ENCODE assay signal across 9 cellular contexts in genomic region chr5:139808481-139809330, GRCh38. TPM values are rescaled to one million over a fixed set of nuclear protein-coding genes. Genes with fewer than 3 reads are reported as not detected.
A peak's percentile ranks its signal among the peaks of the same experiment; 100 is the strongest.
DNase-seq lines count a peak whose midpoint lies in the region; ATAC-seq and TF ChIP-seq lines count a peak whose summit lies in the region.
"Had no signal": no experiment of that assay in that cellular context is flagged by ENCODE, and none has a peak within 500 bp of the region (broad histone marks: within the 10 kb centered on the region; RNA-seq: fewer than 3 reads in every experiment).

No MANE protein-coding gene starts in this region.

- no peaks in the 10 kb centered on the region for H3K36me3 Mint-ChIP-seq in stimulated activated memory B cell treated with anti-CD40 and anti-IgM and Interleukin-4, amounts not matched to agents 10 μg/mL and 1 μg/mL and 100 μg/mL, for 72 hours

- no peak overlapping the region for H3K27ac Mint-ChIP-seq in stimulated activated memory B cell treated with anti-CD40 and anti-IgM and Interleukin-4, amounts not matched to agents 10 μg/mL and 1 μg/mL and 100 μg/mL, for 72 hours
- H3K27ac Mint-ChIP-seq: dendritic cell treated with granulocyte-macrophage colony-stimulating factor and Interleukin-4, amounts not matched to agents 40 ng/mL and 50 ng/mL, for 4 days had no signal

- no peaks in the 10 kb centered on the region for H3K9me3 Mint-ChIP-seq in stimulated activated memory B cell treated with anti-CD40 and anti-IgM and Interleukin-4, amounts not matched to agents 10 μg/mL and 1 μg/mL and 100 μg/mL, for 72 hours
- H3K9me3 Mint-ChIP-seq: dendritic cell treated with granulocyte-macrophage colony-stimulating factor and Interleukin-4, amounts not matched to agents 40 ng/mL and 50 ng/mL, for 4 days had no signal

- H3K27ac ChIP-seq in foreskin keratinocyte: no peak overlapping the region

- ATAC-seq in SK-N-SH treated with all-trans-retinoic acid at 6 μM for 48 hours (peak; percentile 80), foreskin keratinocyte (peak; percentile 83)
- ATAC-seq in stimulated activated memory B cell treated with anti-CD40 and anti-IgM and Interleukin-4, amounts not matched to agents 10 μg/mL and 1 μg/mL and 100 μg/mL, for 72 hours: no peak

- H3K27me3 Mint-ChIP-seq in stimulated activated memory B cell treated with anti-CD40 and anti-IgM and Interleukin-4, amounts not matched to agents 10 μg/mL and 1 μg/mL and 100 μg/mL, for 72 hours: peaks cover 79% of the 10 kb centered on the region

- H3K4me3 Mint-ChIP-seq in stimulated activated memory B cell treated with anti-CD40 and anti-IgM and Interleukin-4, amounts not matched to agents 10 μg/mL and 1 μg/mL and 100 μg/mL, for 72 hours: no peak overlapping the region
- H3K4me3 Mint-ChIP-seq: dendritic cell treated with granulocyte-macrophage colony-stimulating factor and Interleukin-4, amounts not matched to agents 40 ng/mL and 50 ng/mL, for 4 days had no signal

- peak; percentile 59 for DNase-seq in activated CD4-positive, alpha-beta T cell treated with anti-CD3 and anti-CD28 coated beads for 48 hours
- DNase-seq in activated CD4-positive, alpha-beta T cell treated with anti-CD3 and anti-CD28 coated beads, Interleukin-2, amount 50 U/mL, for 1 hour: no peak
- peak in 1 of 2 donors; percentile 15 for DNase-seq in foreskin keratinocyte
- DNase-seq in stimulated activated CD8-positive, alpha-beta memory T cell treated with anti-CD3 and anti-CD28 coated beads, Interleukin-4, amount 100 ng/mL, for 24 hours (ENCODE audit: low read depth): peak; percentile 12
- DNase-seq in NCI-H2081 (lab: John Stamatoyannopoulos, UW): no peak
- DNase-seq in NCI-H1417 (lab: John Stamatoyannopoulos, UW): no peak

- H3K27me3 ChIP-seq in foreskin keratinocyte: no peaks in the 10 kb centered on the region

- no peaks in the 10 kb centered on the region for H3K4me1 Mint-ChIP-seq in stimulated activated memory B cell treated with anti-CD40 and anti-IgM and Interleukin-4, amounts not matched to agents 10 μg/mL and 1 μg/mL and 100 μg/mL, for 72 hours

- no peak for TF ChIP-seq CTCF in foreskin keratinocyte (conservative IDR thresholded peaks at IDR 0.05)

- no peaks in the 10 kb centered on the region for H3K4me1 ChIP-seq in foreskin keratinocyte

TF ChIP-seq in SK-N-SH treated with all-trans-retinoic acid at 6 μM for 48 hours, 23 proteins besides CTCF, POLR2A, EP300 and RAD21:
- TF ChIP-seq ZFP30 (CRISPR knock-in tag; IDR thresholded peaks at IDR 0.05): no peak
- no peak for TF ChIP-seq TOX (CRISPR knock-in tag; IDR thresholded peaks at IDR 0.05; ENCODE audit: borderline replicate concordance)
- TF ChIP-seq TCF4 (CRISPR knock-in tag; IDR thresholded peaks at IDR 0.05; ENCODE audit: borderline replicate concordance): no peak
- TF ChIP-seq, protein P1, sequence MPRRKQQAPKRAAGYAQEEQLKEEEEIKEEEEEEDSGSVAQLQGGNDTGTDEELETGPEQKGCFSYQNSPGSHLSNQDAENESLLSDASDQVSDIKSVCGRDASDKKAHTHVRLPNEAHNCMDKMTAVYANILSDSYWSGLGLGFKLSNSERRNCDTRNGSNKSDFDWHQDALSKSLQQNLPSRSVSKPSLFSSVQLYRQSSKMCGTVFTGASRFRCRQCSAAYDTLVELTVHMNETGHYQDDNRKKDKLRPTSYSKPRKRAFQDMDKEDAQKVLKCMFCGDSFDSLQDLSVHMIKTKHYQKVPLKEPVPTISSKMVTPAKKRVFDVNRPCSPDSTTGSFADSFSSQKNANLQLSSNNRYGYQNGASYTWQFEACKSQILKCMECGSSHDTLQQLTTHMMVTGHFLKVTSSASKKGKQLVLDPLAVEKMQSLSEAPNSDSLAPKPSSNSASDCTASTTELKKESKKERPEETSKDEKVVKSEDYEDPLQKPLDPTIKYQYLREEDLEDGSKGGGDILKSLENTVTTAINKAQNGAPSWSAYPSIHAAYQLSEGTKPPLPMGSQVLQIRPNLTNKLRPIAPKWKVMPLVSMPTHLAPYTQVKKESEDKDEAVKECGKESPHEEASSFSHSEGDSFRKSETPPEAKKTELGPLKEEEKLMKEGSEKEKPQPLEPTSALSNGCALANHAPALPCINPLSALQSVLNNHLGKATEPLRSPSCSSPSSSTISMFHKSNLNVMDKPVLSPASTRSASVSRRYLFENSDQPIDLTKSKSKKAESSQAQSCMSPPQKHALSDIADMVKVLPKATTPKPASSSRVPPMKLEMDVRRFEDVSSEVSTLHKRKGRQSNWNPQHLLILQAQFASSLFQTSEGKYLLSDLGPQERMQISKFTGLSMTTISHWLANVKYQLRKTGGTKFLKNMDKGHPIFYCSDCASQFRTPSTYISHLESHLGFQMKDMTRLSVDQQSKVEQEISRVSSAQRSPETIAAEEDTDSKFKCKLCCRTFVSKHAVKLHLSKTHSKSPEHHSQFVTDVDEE (CRISPR knock-in tag; IDR thresholded peaks at IDR 0.05): no peak
- TF ChIP-seq ZC3H10 (CRISPR knock-in tag; IDR thresholded peaks at IDR 0.05): no peak
- TF ChIP-seq RARB (CRISPR knock-in tag; IDR thresholded peaks at IDR 0.05): no peak
- TF ChIP-seq ZNF8 (CRISPR knock-in tag; IDR thresholded peaks at IDR 0.05): no peak
- TF ChIP-seq ARNTL (CRISPR knock-in tag; IDR thresholded peaks at IDR 0.05; ENCODE audit: borderline replicate concordance, low read depth): no peak
- TF ChIP-seq SNAI2 (CRISPR knock-in tag; IDR thresholded peaks at IDR 0.05): no peak
- TF ChIP-seq ZFP3 (CRISPR knock-in tag; IDR thresholded peaks at IDR 0.05): no peak
- no peak for TF ChIP-seq PPARA (CRISPR knock-in tag; IDR thresholded peaks at IDR 0.05; ENCODE audit: borderline replicate concordance)
TF ChIP-seq in SK-N-SH treated with all-trans-retinoic acid at 6 μM for 48 hours: peak in this region for 0.

RNA-seq across cellular contexts. Expression of gene PSD2, which starts 13.1 kb away (rescaled TPM):
- total RNA-seq in foreskin keratinocyte: not detected in 2 replicates
- not detected in 2 replicates for polyA plus RNA-seq in foreskin keratinocyte

Comparison
In these comparisons a context has a peak if more than half of its experiments do, and no peak if none do; other contexts are left out.
1. DNase-seq: peak in activated CD4-positive, alpha-beta T cell treated with anti-CD3 and anti-CD28 coated beads for 48 hours (single experiment) and stimulated activated CD8-positive, alpha-beta memory T cell treated with anti-CD3 and anti-CD28 coated beads, Interleukin-4, amount 100 ng/mL, for 24 hours (single experiment); none in activated CD4-positive, alpha-beta T cell treated with anti-CD3 and anti-CD28 coated beads, Interleukin-2, amount 50 U/mL, for 1 hour (single experiment), NCI-H2081 (0 of 2) and NCI-H1417 (0 of 3).